8 cellular contexts compared by ENCODE assay signal in the genomic region with DNA sequence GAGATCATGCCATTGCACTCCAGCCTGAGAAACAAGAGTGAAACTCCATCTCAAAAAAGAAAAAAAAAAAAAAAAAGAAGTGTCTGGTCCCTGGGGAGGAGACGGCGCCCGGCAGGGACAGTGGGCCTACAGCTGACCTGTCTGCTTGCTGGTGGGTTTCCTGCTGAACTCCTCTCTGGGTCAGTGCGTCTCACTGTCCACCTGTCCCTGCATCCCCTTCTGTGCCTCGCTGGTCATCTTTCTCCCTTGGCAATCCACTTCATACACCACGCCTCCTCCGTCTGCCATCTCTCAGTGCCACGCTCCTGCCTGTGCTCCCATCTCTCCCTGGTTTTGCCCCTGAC.
DNase-seq lines count a peak whose midpoint lies in the region; ATAC-seq, FAIRE-seq and TF ChIP-seq lines count a peak whose summit lies in the region.

No MANE protein-coding gene starts in this region.

- peak overlapping the region; percentile 91 to 99 (median 96) for H3K4me3 Mint-ChIP-seq in naive thymus-derived CD8-positive, alpha-beta T cell

- H3K36me3 ChIP-seq in HUES6 (ENCODE audit: control insufficient read depth, insufficient read depth, low read length): 0 out of 2 replicates have a peak, but pooled peaks cover 6% of the 10 kb centered on the region

- no peak for FAIRE-seq in D721Med (lab: Jason Lieb, UNC)

- peaks cover 10 to 24% (median 16%) of the 10 kb centered on the region in 4 donors for H3K4me1 Mint-ChIP-seq in naive thymus-derived CD8-positive, alpha-beta T cell

- no peak overlapping the region for H3K27ac ChIP-seq in HUES6 (ENCODE audit: low read depth, low read length)

- peaks cover 9 to 15% (median 12%) of the 10 kb centered on the region in 3 donors for H3K36me3 Mint-ChIP-seq in naive thymus-derived CD8-positive, alpha-beta T cell

- H3K27me3 Mint-ChIP-seq in naive thymus-derived CD8-positive, alpha-beta T cell: peaks cover 0 to 12% (median 1%) of the 10 kb centered on the region in 5 donors

- H3K27me3 ChIP-seq in HUES6 (ENCODE audit: control insufficient read depth, insufficient read depth, low read length): no peaks in the 10 kb centered on the region

- TF ChIP-seq CTCF in cardiac fibroblast (IDR thresholded peaks at IDR 0.05; ENCODE audit: low read depth, low read length) (no peak), D721Med (IDR thresholded peaks at IDR 0.05; ENCODE audit: insufficient read depth, missing control alignments) (no peak)

- H3K4me3 ChIP-seq in HUES6 (ENCODE audit: low read depth, low read length) (peak overlapping the region; percentile 67), cardiac fibroblast (replicated peaks in 1 of 2; ENCODE audit: low read depth in 2 of 2, low read length in 2 of 2) (peak overlapping the region; percentile 83 to 90)

- peak overlapping the region; percentile 73 to 98 (median 96) for H3K27ac Mint-ChIP-seq in naive thymus-derived CD8-positive, alpha-beta T cell

- peak overlapping the region; percentile 48 for H3K9ac ChIP-seq in HUES6 (ENCODE audit: low read length)

- POLR2A ChIA-PET in naive thymus-derived CD8-positive, alpha-beta T cell (lab: Charles Lee): interaction anchor here (0.5 to 1.9 kb wide), 2 partner anchors 19 to 999 kb away, joined by 4 to 8 read pairs; no protein-coding TSS in a partner anchor

- peak; percentile 25 for ATAC-seq in GM18517 (IDR thresholded peaks at IDR 0.05; ENCODE audit: unreplicated experiment)
- no peak for ATAC-seq in naive thymus-derived CD8-positive, alpha-beta T cell
- ATAC-seq in HG03521 (IDR thresholded peaks at IDR 0.05; ENCODE audit: unreplicated experiment): no peak

- H3K9me3 ChIP-seq in HUES6 (ENCODE audit: control insufficient read depth, insufficient read depth, low read depth, low read length): peaks cover 14% of the 10 kb centered on the region

- H3K4me1 ChIP-seq in HUES6 (ENCODE audit: control insufficient read depth, insufficient read depth, low read length): no peaks in the 10 kb centered on the region

- DNase-seq in cardiac fibroblast (ENCODE audit: low read depth in 2 of 2): no peak
- no peak for DNase-seq in naive thymus-derived CD8-positive, alpha-beta T cell
- DNase-seq in D721Med (ENCODE audit: insufficient read length, low spot score): no peak
- no peak for DNase-seq in germinal center (ENCODE audit: low spot score)
- DNase-seq in DMS114 treated with DMSO at 0.1 percent for 48 hours (lab: John Stamatoyannopoulos, UW; ENCODE audit: unreplicated experiment): no peak

- H3K9me3 Mint-ChIP-seq in naive thymus-derived CD8-positive, alpha-beta T cell: peaks cover 0 to 9% (median 2%) of the 10 kb centered on the region in 9 donors
